27 cellular contexts compared by ENCODE assay signal in genomic region chr10:86152911-86153310, GRCh38.
"Had no signal": no experiment of that assay in that cellular context is flagged by ENCODE, and none has a peak within 500 bp of the region (broad histone marks: within the 10 kb centered on the region; RNA-seq: fewer than 3 reads in every experiment).

No MANE protein-coding gene starts in this region.

- DNase-seq: hypothalamus; immature natural killer cell; kidney; left colon; left ventricle myocardium inferior; mesendoderm; naive B cell; ovary; retina; right cardiac atrium; stimulated activated CD4-positive, alpha-beta T cell treated with anti-CD3 and anti-CD28 coated beads, Interleukin-12 subunit alpha, Interleukin-12 subunit beta, amount 100 ng/mL, for 4 hours; stimulated activated CD4-positive, alpha-beta T cell treated with anti-CD3 and anti-CD28 coated beads, Interleukin-15, amount 100 ng/mL, for 24 hours; stimulated activated CD4-positive, alpha-beta T cell treated with anti-CD3 and anti-CD28 coated beads, Interleukin-2, amount 100 ng/mL, for 24 hours; stimulated activated CD4-positive, alpha-beta T cell treated with anti-CD3 and anti-CD28 coated beads, Interleukin-4, amount 100 ng/mL, for 1 hour; stimulated activated naive B cell treated with anti-CD40 and anti-IgM and Interleukin-4, amounts not matched to agents 10 μg/mL and 1 μg/mL and 100 μg/mL, for 72 hours; stimulated activated naive CD8-positive, alpha-beta T cell treated with anti-CD3 and anti-CD28 coated beads, Interleukin-15, Interleukin-2, amounts not matched to agents 100 U/mL and 50 U/mL, for 24 hours; stomach; testis; thyroid gland; transverse colon had no signal

- H3K9ac ChIP-seq: neural progenitor cell had no signal

- H3K36me3 ChIP-seq: left ventricle myocardium inferior, neural progenitor cell, ovary, prostate gland, stomach, thyroid gland, transverse colon, upper lobe of left lung, vagina had no signal

- H3K4me2 ChIP-seq: neural progenitor cell had no signal

- H3K27me3 ChIP-seq: neural progenitor cell, ovary, testis, thyroid gland, transverse colon, upper lobe of left lung, vagina had no signal

- H3K27ac ChIP-seq: left ventricle myocardium inferior, neural progenitor cell, ovary, prostate gland, skin epidermis, stomach, testis, thyroid gland, transverse colon, upper lobe of left lung, vagina had no signal

- H3K9me3 ChIP-seq: left ventricle myocardium inferior, ovary, prostate gland, stomach, testis, thyroid gland, transverse colon, upper lobe of left lung, vagina had no signal

- ATAC-seq: left colon; sciatic nerve; stimulated activated naive B cell treated with anti-CD40 and anti-IgM and Interleukin-4, amounts not matched to agents 10 μg/mL and 1 μg/mL and 100 μg/mL, for 72 hours; stimulated activated naive CD8-positive, alpha-beta T cell treated with anti-CD3 and anti-CD28 coated beads, Interleukin-15, Interleukin-2, amounts not matched to agents 100 U/mL and 50 U/mL, for 24 hours had no signal

- H3K4me3 ChIP-seq: left ventricle myocardium inferior, lung, neural progenitor cell, ovary, prostate gland, skin epidermis, stomach, testis, thyroid gland, transverse colon, upper lobe of left lung, vagina had no signal

- H2AFZ ChIP-seq: neural progenitor cell had no signal

- H3K4me1 ChIP-seq: left ventricle myocardium inferior, prostate gland, stomach, testis, thyroid gland, transverse colon, upper lobe of left lung, vagina had no signal
